Comparison of ENCODE assay signal across 18 cellular contexts in the genomic region with DNA sequence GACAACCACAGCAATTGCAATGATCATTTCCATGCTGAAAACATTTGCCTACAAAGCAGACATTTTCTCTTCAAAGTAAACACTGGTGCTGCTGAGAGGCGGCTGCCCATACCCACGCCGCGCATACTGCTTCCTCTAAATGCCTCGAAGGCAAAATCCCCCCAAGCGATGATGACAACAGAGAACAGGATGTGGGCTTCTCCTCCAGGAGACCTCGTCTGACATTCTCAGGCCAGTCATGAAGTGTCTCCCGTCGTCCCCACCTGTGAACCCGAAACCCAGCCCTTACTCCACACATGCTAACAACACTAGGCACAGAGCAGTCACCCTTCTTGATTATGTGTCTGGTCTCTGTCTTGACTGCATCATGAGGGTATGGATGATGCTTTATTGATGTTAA.
DNase-seq lines count a peak whose midpoint lies in the region; ATAC-seq and TF ChIP-seq lines count a peak whose summit lies in the region.
"Had no signal": no experiment of that assay in that cellular context is flagged by ENCODE, and none has a peak within 500 bp of the region (broad histone marks: within the 10 kb centered on the region; RNA-seq: fewer than 3 reads in every experiment).

No MANE protein-coding gene starts in this region.

- peak; percentile 31 for DNase-seq in DND-41
- DNase-seq in GM06990 (ENCODE audit: extremely low read depth, insufficient read length) = peak; percentile 4
- DNase-seq in NCI-H1417 (lab: John Stamatoyannopoulos, UW) = no peak
- no peak for DNase-seq in effector memory CD8-positive, alpha-beta T cell
- DNase-seq: Calu3; CD4-positive, alpha-beta T cell; GOT3; Karpas-422; MM.1S; NCI-H2029; NCI-H2171 treated with DMSO at 0.1 percent for 48 hours; NCI-H510A treated with DMSO at 0.1 percent for 48 hours; OCI-M1; T-cell had no signal

- H3K27ac Mint-ChIP-seq in dendritic cell treated with granulocyte-macrophage colony-stimulating factor and Interleukin-4, amounts not matched to agents 40 ng/mL and 50 ng/mL, for 4 days = peak overlapping the region; percentile 9
- no peak overlapping the region for H3K27ac Mint-ChIP-seq in effector memory CD8-positive, alpha-beta T cell
- H3K27ac Mint-ChIP-seq: CD4-positive, alpha-beta T cell; T-cell had no signal

- H4K20me1 ChIP-seq in DND-41 (ENCODE audit: insufficient read depth, low read length) = no peaks in the 10 kb centered on the region

- no peaks in the 10 kb centered on the region for H3K79me2 ChIP-seq in DND-41 (ENCODE audit: insufficient read depth, low read length)

- H3K36me3 ChIP-seq in DND-41 (ENCODE audit: insufficient read depth, low read length) (no peaks in the 10 kb centered on the region), GM06990 (ENCODE audit: control insufficient read depth, insufficient read depth, low read length) (no peaks in the 10 kb centered on the region)

- H3K27me3 ChIP-seq in DND-41 (ENCODE audit: insufficient read depth, low read length, poor library complexity) (no peaks in the 10 kb centered on the region), GM06990 (replicated peaks; ENCODE audit: control insufficient read depth, insufficient read depth, low read length) (no peaks in the 10 kb centered on the region)

- TF ChIP-seq CTCF in DND-41 (IDR thresholded peaks at IDR 0.05; ENCODE audit: borderline replicate concordance, extremely low read depth, low read length, poor library complexity, severe bottlenecking) (no peak), GM06990 (IDR thresholded peaks at IDR 0.05; ENCODE audit: insufficient read depth, low read length, poor library complexity, severe bottlenecking) (no peak)

- peaks cover 25% of the 10 kb centered on the region for H3K9me3 Mint-ChIP-seq in dendritic cell treated with granulocyte-macrophage colony-stimulating factor and Interleukin-4, amounts not matched to agents 40 ng/mL and 50 ng/mL, for 4 days
- peaks cover 6 to 17% of the 10 kb centered on the region in 2 donors for H3K9me3 Mint-ChIP-seq in effector memory CD8-positive, alpha-beta T cell

- intact Hi-C loops in dendritic cell treated with granulocyte-macrophage colony-stimulating factor and Interleukin-4, amounts not matched to agents 40 ng/mL and 50 ng/mL, for 4 days (cut with micrococcal nuclease) = no loop called here

- H3K4me3 ChIP-seq in DND-41 (ENCODE audit: low read depth in 1 of 2, low read length in 2 of 2) = no peak overlapping the region
- no peak overlapping the region for H3K4me3 ChIP-seq in GM06990 (replicated peaks; ENCODE audit: low read depth, low read length)
- H3K4me3 ChIP-seq: SK-N-MC had no signal

- no peak overlapping the region for H3K4me2 ChIP-seq in DND-41 (ENCODE audit: insufficient read depth, low read length)

- H3K27me3 Mint-ChIP-seq in dendritic cell treated with granulocyte-macrophage colony-stimulating factor and Interleukin-4, amounts not matched to agents 40 ng/mL and 50 ng/mL, for 4 days = peaks cover 38% of the 10 kb centered on the region
- peaks cover 5 to 7% of the 10 kb centered on the region in 2 donors for H3K27me3 Mint-ChIP-seq in effector memory CD8-positive, alpha-beta T cell

- no peak overlapping the region for H3K27ac ChIP-seq in DND-41 (ENCODE audit: low read length)
- H3K27ac ChIP-seq: SK-N-MC had no signal

- H3K4me1 ChIP-seq in DND-41 (ENCODE audit: insufficient read depth, low read length) = no peaks in the 10 kb centered on the region

- no peak overlapping the region for H2AFZ ChIP-seq in DND-41 (ENCODE audit: low read depth, low read length)

- peaks cover 15% of the 10 kb centered on the region for H3K36me3 Mint-ChIP-seq in dendritic cell treated with granulocyte-macrophage colony-stimulating factor and Interleukin-4, amounts not matched to agents 40 ng/mL and 50 ng/mL, for 4 days (ENCODE audit: low read depth)
- H3K36me3 Mint-ChIP-seq in effector memory CD8-positive, alpha-beta T cell (ENCODE audit: insufficient read depth) = no peaks in the 10 kb centered on the region
- H3K36me3 Mint-ChIP-seq: T-cell had no signal

- H3K9me3 ChIP-seq in DND-41 (ENCODE audit: insufficient read depth, low read length, severe bottlenecking) = no peaks in the 10 kb centered on the region

- H3K4me1 Mint-ChIP-seq in dendritic cell treated with granulocyte-macrophage colony-stimulating factor and Interleukin-4, amounts not matched to agents 40 ng/mL and 50 ng/mL, for 4 days (ENCODE audit: low read depth) = peaks cover 38% of the 10 kb centered on the region
- no peaks in the 10 kb centered on the region for H3K4me1 Mint-ChIP-seq in effector memory CD8-positive, alpha-beta T cell (ENCODE audit: low read depth in 2 of 2)
- H3K4me1 Mint-ChIP-seq: T-cell had no signal

- H3K4me3 Mint-ChIP-seq in dendritic cell treated with granulocyte-macrophage colony-stimulating factor and Interleukin-4, amounts not matched to agents 40 ng/mL and 50 ng/mL, for 4 days = no peak overlapping the region
- no peak overlapping the region for H3K4me3 Mint-ChIP-seq in effector memory CD8-positive, alpha-beta T cell
- H3K4me3 Mint-ChIP-seq: CD4-positive, alpha-beta T cell; T-cell had no signal

- no peak overlapping the region for H3K9ac ChIP-seq in DND-41 (ENCODE audit: low read depth, low read length)

- ATAC-seq in DND-41 (ENCODE audit: insufficient read depth, low read depth) (peak; percentile 76), HG03432 (IDR thresholded peaks at IDR 0.05; ENCODE audit: unreplicated experiment) (peak; percentile 71), HG03442 (IDR thresholded peaks at IDR 0.05; ENCODE audit: unreplicated experiment) (no peak)
- no peak for ATAC-seq in effector memory CD8-positive, alpha-beta T cell (replicated peaks)
- ATAC-seq: T-cell had no signal

Comparison
In these comparisons a context has a peak if more than half of its experiments do, and no peak if none do; other contexts are left out.
1. ATAC-seq: peak in DND-41 (single experiment) and HG03432 (single experiment); none in HG03442 (single experiment) and effector memory CD8-positive, alpha-beta T cell (single experiment).
2. DNase-seq: peak in DND-41 (single experiment) and GM06990 (single experiment); none in NCI-H1417 (0 of 3) and effector memory CD8-positive, alpha-beta T cell (0 of 3).